ENCODE assay signal across 8 cellular contexts in genomic region chr3:42159706-42160472, GRCh38.
A peak's percentile ranks its signal among the peaks of the same experiment; 100 is the strongest.
DNase-seq lines count a peak whose midpoint lies in the region; ATAC-seq and TF ChIP-seq lines count a peak whose summit lies in the region.

No MANE protein-coding gene starts in this region.

- no peaks in the 10 kb centered on the region for H3K9me3 ChIP-seq in PC-3 (ENCODE audit: low read length)

- H3K9ac ChIP-seq in PC-3 (ENCODE audit: low read length) = no peak overlapping the region

- TF ChIP-seq CTCF in PC-3 (conservative IDR thresholded peaks at IDR 0.05; ENCODE audit: low read depth, low read length) = no peak
- no peak for TF ChIP-seq CTCF in brain microvascular endothelial cell (IDR thresholded peaks at IDR 0.05; ENCODE audit: low read depth, low read length, missing control alignments)

- peaks cover 67% of the 10 kb centered on the region for H3K4me1 ChIP-seq in PC-3 (ENCODE audit: insufficient read depth, low read length)

- peak overlapping the region; percentile 75 for H3K27ac ChIP-seq in PC-3 (ENCODE audit: low read length)
- H3K27ac ChIP-seq in brain microvascular endothelial cell = peak overlapping the region; percentile 48

- H3K27me3 ChIP-seq in PC-3 (ENCODE audit: low read length) = no peaks in the 10 kb centered on the region
- no peaks in the 10 kb centered on the region for H3K27me3 ChIP-seq in brain microvascular endothelial cell (replicated peaks)

- no peaks in the 10 kb centered on the region for H3F3A ChIP-seq in PC-3 (ENCODE audit: low read length, unreplicated experiment)

- ATAC-seq in GM18858 (IDR thresholded peaks at IDR 0.05; ENCODE audit: unreplicated experiment) (peak; percentile 59), HG02852 (IDR thresholded peaks at IDR 0.05; ENCODE audit: unreplicated experiment) (peak; percentile 76), PC-3 (no peak), GM18517 (IDR thresholded peaks at IDR 0.05; ENCODE audit: unreplicated experiment) (no peak)

- 0 out of 2 replicates have a peak overlapping the region, but pooled peaks have one; percentile 39 for H3K4me2 ChIP-seq in PC-3 (ENCODE audit: low read length)

- DNase-seq in PC-3 (no peak), brain microvascular endothelial cell (no peak), kidney glomerular epithelial cell (lab: John Stamatoyannopoulos, UW) (peak; percentile 36), NCI-H2171 (lab: John Stamatoyannopoulos, UW) (no peak)
- peak; percentile 3 for DNase-seq in stimulated activated naive CD4-positive, alpha-beta T cell treated with Interleukin-2 at 50 U/mL for 16 hours (lab: John Stamatoyannopoulos, UW)

- H3K4me3 ChIP-seq in PC-3 (ENCODE audit: low read length) (no peak overlapping the region), brain microvascular endothelial cell (ENCODE audit: low read depth, low read length) (peak overlapping the region; percentile 29)

- CTCF ChIA-PET in PC-3 (lab: Charles Lee) = no interaction called here

- BruUV-seq in PC-3 (replicated peaks; lab: Mats Ljungman, UMichigan) = no TSS peak

- intact Hi-C loops in PC-3 (cut with micrococcal nuclease) = loop anchor here (5.0 to 10.0 kb wide), 2 partner anchors 33 to 665 kb away; no protein-coding TSS in a partner anchor

- H3K9me2 ChIP-seq in PC-3 (replicated peaks; ENCODE audit: low read length) = no peaks in the 10 kb centered on the region

- H4K20me1 ChIP-seq in PC-3 (ENCODE audit: low read length) = no peaks in the 10 kb centered on the region

- no peaks in the 10 kb centered on the region; the same call in none of the 2 replicates for H3K79me2 ChIP-seq in PC-3 (ENCODE audit: low read length)

- POLR2A ChIA-PET in PC-3 (lab: Charles Lee; ENCODE audit: unreplicated experiment) = no interaction called here

- H2AFZ ChIP-seq in PC-3 (ENCODE audit: low read length) = no peak overlapping the region

- no peaks in the 10 kb centered on the region for H3K36me3 ChIP-seq in PC-3 (ENCODE audit: low read depth, low read length)
- H3K36me3 ChIP-seq in brain microvascular endothelial cell (replicated peaks) = no peaks in the 10 kb centered on the region

- in situ Hi-C loops in brain microvascular endothelial cell (cut with HindIII; ENCODE audit: low pct_ligation_motif_present, low sequenced_read_pairs) = no loop called here

Comparison
In these comparisons a context has a peak if more than half of its experiments do, and no peak if none do; other contexts are left out.
1. ATAC-seq: peak in GM18858 (single experiment) and HG02852 (single experiment); none in PC-3 (single experiment) and GM18517 (single experiment).
2. DNase-seq: peak in kidney glomerular epithelial cell (single experiment) and stimulated activated naive CD4-positive, alpha-beta T cell treated with Interleukin-2 at 50 U/mL for 16 hours (single experiment); none in PC-3 (single experiment), brain microvascular endothelial cell (single experiment) and NCI-H2171 (single experiment).